8 cellular contexts compared by ENCODE assay signal in the genomic region with DNA sequence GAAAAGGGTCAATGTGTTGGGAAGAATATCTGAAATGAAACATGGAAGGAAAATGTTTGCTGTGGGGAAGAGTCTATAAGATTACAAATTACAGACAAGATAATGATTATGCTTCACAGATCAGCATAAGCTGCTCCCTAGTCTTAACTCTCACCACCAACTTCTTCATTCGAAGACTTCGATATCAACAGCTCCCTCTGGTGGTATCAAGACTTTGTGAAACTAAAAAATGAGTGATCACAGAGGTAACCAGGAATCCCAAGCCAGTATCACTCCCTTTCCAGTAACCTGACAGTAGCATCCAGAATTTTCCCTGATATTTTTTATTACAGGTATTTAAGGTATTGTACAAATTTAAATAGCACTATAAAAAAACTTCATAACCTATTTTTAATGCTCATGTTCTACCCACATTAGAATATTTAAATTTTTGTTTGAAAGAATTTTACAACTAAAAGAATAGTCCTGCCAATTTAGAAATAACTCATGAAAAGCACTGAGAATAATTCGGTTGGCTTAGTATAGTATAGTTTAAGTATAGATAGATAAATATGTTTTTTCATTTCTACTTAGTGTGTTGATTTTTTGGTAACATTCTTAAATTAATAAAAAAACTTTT.
DNase-seq lines count a peak whose midpoint lies in the region; ATAC-seq, FAIRE-seq and TF ChIP-seq lines count a peak whose summit lies in the region.

No MANE protein-coding gene starts in this region.

- no peak overlapping the region for H3K9ac ChIP-seq in GM12878 (ENCODE audit: control insufficient read depth, insufficient read depth, low read length)

- in situ Hi-C loops in GM12878 (cut with MboI), result no loop called here

- H2AFZ ChIP-seq in GM12878 (ENCODE audit: control insufficient read depth, low read depth, low read length), result no peak overlapping the region

- peak; percentile 41; the same call in 1 of the 2 replicates for TF ChIP-seq RAD21 in GM12878 (IDR thresholded peaks at IDR 0.05; ENCODE audit: insufficient read depth, low read depth, low read length)

- H3K36me3 ChIP-seq in GM12878 (ENCODE audit: control insufficient read depth in 2 of 2, insufficient read depth in 2 of 2, low read length in 1 of 2), result no peaks in the 10 kb centered on the region

- no peak for TF ChIP-seq EP300 in GM12878 (IDR thresholded peaks at IDR 0.05; ENCODE audit: borderline replicate concordance in 1 of 2, control insufficient read depth in 1 of 2, low read depth in 2 of 2, low read length in 2 of 2)

- SMC1A ChIA-PET in GM12878 (lab: Charles Lee; ENCODE audit: uncharacterized antibody, unreplicated experiment), result interaction anchor here (0.5 to 5.4 kb wide), 17 partner anchors 9 to 761 kb away, joined by 3 to 28 read pairs (median 3); no protein-coding TSS in a partner anchor

- no peak for TF ChIP-seq POLR2A in GM12878 (IDR thresholded peaks at IDR 0.05; ENCODE audit: low read depth, low read length)

- ATAC-seq in Right ventricle myocardium inferior, result peak; percentile 37
- peak; percentile 50 for ATAC-seq in HG02610 (IDR thresholded peaks at IDR 0.05; ENCODE audit: unreplicated experiment)
- peak; percentile 85 for ATAC-seq in GM12878
- no peak for ATAC-seq in GM21526 (IDR thresholded peaks at IDR 0.05; ENCODE audit: low FRiP score, unreplicated experiment)

- no peaks in the 10 kb centered on the region for H3K9me3 Mint-ChIP-seq in type B pancreatic cell

- H3K4me1 Mint-ChIP-seq in type B pancreatic cell (ENCODE audit: unreplicated experiment), result no peaks in the 10 kb centered on the region

- no peak overlapping the region for H3K4me3 Mint-ChIP-seq in type B pancreatic cell

- TF ChIP-seq CTCF in GM12878 (IDR thresholded peaks at IDR 0.05 in 2 of 3, conservative IDR thresholded peaks at IDR 0.05 in 1 of 3; ENCODE audit: control insufficient read depth in 2 of 3, extremely low read depth in 1 of 3, insufficient read depth in 1 of 3, low read depth in 3 of 3, low read length in 3 of 3) (peak; percentile 52 to 61 (median 59)), type B pancreatic cell (conservative IDR thresholded peaks at IDR 0.05) (peak; percentile 78)

- no peaks in the 10 kb centered on the region for H3K79me2 ChIP-seq in GM12878 (ENCODE audit: control insufficient read depth, insufficient read depth, low read length)

- no peak overlapping the region for H3K4me3 ChIP-seq in GM12878

- CTCF ChIA-PET in GM12878 (lab: Yijun Ruan, JAX), result interaction anchor here (0.7 to 5.5 kb wide), 49 partner anchors 9 to 762 kb away, joined by 3 to 72 read pairs (median 4); no protein-coding TSS in a partner anchor

- no peak overlapping the region for H3K27ac ChIP-seq in GM12878 (ENCODE audit: control insufficient read depth, insufficient read depth)

- H3K36me3 Mint-ChIP-seq in type B pancreatic cell, result peaks cover 12% of the 10 kb centered on the region

- BruUV-seq in GM12878 (replicated peaks; lab: Mats Ljungman, UMichigan), result no TSS peak

- RAD21 ChIA-PET in GM12878 (lab: Charles Lee; ENCODE audit: unreplicated experiment), result interaction anchor here (0.9 to 1.7 kb wide), 6 partner anchors 13 to 379 kb away, joined by 3 read pairs; no protein-coding TSS in a partner anchor

- H3K4me2 ChIP-seq in GM12878 (ENCODE audit: control insufficient read depth, insufficient read depth), result no peak overlapping the region

- POLR2A ChIA-PET in GM12878 (lab: Charles Lee), result no interaction called here

- H3K4me1 ChIP-seq in GM12878 (ENCODE audit: control insufficient read depth, insufficient read depth, low read length), result no peaks in the 10 kb centered on the region

- no peaks in the 10 kb centered on the region for H3K27me3 ChIP-seq in GM12878 (replicated peaks in 1 of 2; ENCODE audit: control insufficient read depth in 2 of 2, insufficient read depth in 2 of 2, low read length in 1 of 2)

- H3K27ac Mint-ChIP-seq in type B pancreatic cell, result no peak overlapping the region

- H4K20me1 ChIP-seq in GM12878 (ENCODE audit: control insufficient read depth, insufficient read depth), result no peaks in the 10 kb centered on the region

- intact Hi-C loops in Right ventricle myocardium inferior (cut with DNase I) (loop anchor here (2.0 kb wide), 1 partner anchor 377 kb away; no protein-coding TSS in a partner anchor), cardiac septum (cut with DNase I) (no loop called here), GM12878 (cut with micrococcal nuclease; ENCODE audit: unreplicated experiment) (loop anchor here (5.0 kb wide), 3 partner anchors 358 to 763 kb away; no protein-coding TSS in a partner anchor)

- DNase-seq in Right ventricle myocardium inferior (ENCODE audit: missing footprints), result no peak
- DNase-seq in cardiac septum (ENCODE audit: low spot score), result no peak
- peak; percentile 5 for DNase-seq in NCI-H345 treated with DMSO at 0.1 percent for 48 hours (lab: John Stamatoyannopoulos, UW; ENCODE audit: unreplicated experiment)
- DNase-seq in GM12878 (ENCODE audit: low read depth, low spot score), result no peak
- DNase-seq in inferior parietal cortex (ENCODE audit: extremely low spot score), result peak; percentile 84
- DNase-seq in type B pancreatic cell (ENCODE audit: extremely low spot score, unreplicated experiment), result no peak

- FAIRE-seq in GM12878 (lab: Jason Lieb, UNC), result peak; percentile 97

- 1% methylated on average over 3 of the region's 3 CpGs for WGBS in GM12878 (ENCODE audit: insufficient coverage, insufficient replicate concordance, low lambda C conversion rate, missing lambda C conversion rate)

- H3K9me3 ChIP-seq in GM12878 (replicated peaks; ENCODE audit: control insufficient read depth, insufficient read depth, low read length), result no peaks in the 10 kb centered on the region

- H3K27me3 Mint-ChIP-seq in type B pancreatic cell, result no peaks in the 10 kb centered on the region

TF ChIP-seq in GM12878, 131 proteins besides CTCF, POLR2A, EP300 and RAD21:
- TF ChIP-seq PML (IDR thresholded peaks at IDR 0.05; ENCODE audit: low read length) (no peak), EED (IDR thresholded peaks at IDR 0.05; ENCODE audit: low read depth) (no peak), FOXK2 (IDR thresholded peaks at IDR 0.05) (no peak), SP1 (IDR thresholded peaks at IDR 0.05; ENCODE audit: low read depth, low read length) (no peak)

Comparison
In these comparisons a context has a peak if more than half of its experiments do, and no peak if none do; other contexts are left out.
1. DNase-seq: peak in NCI-H345 treated with DMSO at 0.1 percent for 48 hours (single experiment) and inferior parietal cortex (single experiment); none in Right ventricle myocardium inferior (single experiment), cardiac septum (single experiment), GM12878 (single experiment) and type B pancreatic cell (single experiment).